Comparison of ENCODE assay signal across 9 cellular contexts in the genomic region with DNA sequence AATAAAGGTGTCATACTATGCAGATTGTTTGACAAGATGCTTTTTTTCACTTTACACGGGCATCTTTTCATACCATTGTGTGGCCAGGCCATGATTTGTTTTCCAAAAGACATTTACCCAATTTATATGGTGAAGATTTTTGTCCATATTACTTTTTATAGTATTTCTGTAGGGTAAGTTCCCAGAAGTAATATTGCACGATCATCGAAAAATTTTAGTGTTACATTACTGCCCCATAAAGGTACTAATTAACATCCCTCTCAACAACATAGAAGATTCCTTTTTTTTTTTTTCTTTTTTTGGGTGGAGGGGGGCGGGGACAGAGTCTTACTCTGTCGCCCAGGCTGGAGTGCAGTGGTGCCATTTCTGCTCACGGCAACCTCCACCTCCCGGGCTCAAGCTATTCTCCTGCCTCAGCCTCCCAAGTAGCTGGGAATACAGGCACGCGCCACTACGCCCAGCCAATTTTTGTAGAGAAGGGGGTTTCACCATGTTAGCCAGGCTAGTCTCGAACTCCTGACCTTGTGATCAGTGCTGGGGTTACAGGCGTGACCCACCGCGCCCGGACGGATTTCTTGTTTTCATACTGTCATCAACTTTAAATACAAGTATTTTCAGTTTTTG. TPM values are rescaled to one million over a fixed set of nuclear protein-coding genes. Genes with fewer than 3 reads are reported as not detected.
DNase-seq lines count a peak whose midpoint lies in the region; ATAC-seq and TF ChIP-seq lines count a peak whose summit lies in the region.
"Had no signal": no experiment of that assay in that cellular context is flagged by ENCODE, and none has a peak within 500 bp of the region (broad histone marks: within the 10 kb centered on the region; RNA-seq: fewer than 3 reads in every experiment).

No MANE protein-coding gene starts in this region.

- H3K27ac Mint-ChIP-seq in CD4-positive, alpha-beta T cell, result peak overlapping the region; percentile 16
- no peak overlapping the region for H3K27ac Mint-ChIP-seq in neural progenitor cell

- no peaks in the 10 kb centered on the region for H3K9me3 ChIP-seq in CD4-positive, alpha-beta T cell (ENCODE audit: control insufficient read depth, low read length)
- H3K9me3 ChIP-seq in Karpas-422 (ENCODE audit: low read length) (no peaks in the 10 kb centered on the region), ectodermal cell (ENCODE audit: control insufficient read depth, low read length) (no peaks in the 10 kb centered on the region), neural progenitor cell (ENCODE audit: low read depth) (no peaks in the 10 kb centered on the region)

- H3K27me3 Mint-ChIP-seq in CD4-positive, alpha-beta T cell, result no peaks in the 10 kb centered on the region
- H3K27me3 Mint-ChIP-seq in neural progenitor cell (ENCODE audit: insufficient read depth, low read depth), result peaks cover 3% of the 10 kb centered on the region

- peak overlapping the region; percentile 87 for H3K4me3 Mint-ChIP-seq in CD4-positive, alpha-beta T cell
- H3K4me3 Mint-ChIP-seq in neural progenitor cell, result peak overlapping the region; percentile 87

- H3K4me2 ChIP-seq in Karpas-422 (ENCODE audit: low read depth, low read length, poor library complexity, severe bottlenecking) (peak overlapping the region; percentile 83), neural progenitor cell (peak overlapping the region; percentile 91)

- H4K20me1 ChIP-seq in Karpas-422 (ENCODE audit: insufficient read depth, low read depth, low read length), result 0 out of 2 replicates have a peak, but pooled peaks cover 6% of the 10 kb centered on the region
- H4K20me1 ChIP-seq in neural progenitor cell (ENCODE audit: low read depth), result no peaks in the 10 kb centered on the region

- no peak for TF ChIP-seq CTCF in CD4-positive, alpha-beta T cell (IDR thresholded peaks at IDR 0.05)
- TF ChIP-seq CTCF in neural progenitor cell (IDR thresholded peaks at IDR 0.05) (no peak), GM20000 (IDR thresholded peaks at IDR 0.05; ENCODE audit: extremely low read depth, missing control alignments) (no peak)

- H3K4me1 Mint-ChIP-seq in CD4-positive, alpha-beta T cell (ENCODE audit: low read depth), result peaks cover 51% of the 10 kb centered on the region
- H3K4me1 Mint-ChIP-seq in neural progenitor cell, result peaks cover 9% of the 10 kb centered on the region

- ATAC-seq in CD4-positive, alpha-beta T cell (ENCODE audit: poor library complexity), result no peak
- ATAC-seq in GM21619 (IDR thresholded peaks at IDR 0.05; ENCODE audit: unreplicated experiment), result no peak

- CTCF ChIA-PET in CD4-positive, alpha-beta T cell (lab: Charles Lee), result no interaction called here

- H3K36me3 Mint-ChIP-seq in CD4-positive, alpha-beta T cell (ENCODE audit: low read depth), result peaks cover 4% of the 10 kb centered on the region
- peaks cover 2% of the 10 kb centered on the region for H3K36me3 Mint-ChIP-seq in neural progenitor cell

- no peaks in the 10 kb centered on the region for H3K9me3 Mint-ChIP-seq in CD4-positive, alpha-beta T cell
- H3K9me3 Mint-ChIP-seq in neural progenitor cell, result peaks cover 2% of the 10 kb centered on the region

- no peak for DNase-seq in CD4-positive, alpha-beta T cell
- DNase-seq in Karpas-422 (no peak), neural progenitor cell (ENCODE audit: low spot score) (no peak), GM20000 (ENCODE audit: low spot score) (no peak), KG1 (lab: John Stamatoyannopoulos, UW) (no peak), pons (ENCODE audit: low spot score) (no peak)
- DNase-seq: activated CD4-positive, alpha-beta T cell treated with anti-CD3 and anti-CD28 coated beads, Interleukin-2, amount 50 U/mL, for 1 hour had no signal

- intact Hi-C loops in CD4-positive, alpha-beta T cell (cut with DNase I, micrococcal nuclease), result loop anchor here in 1 of 2 experiments (2.0 kb wide), 1 partner anchor 86 kb away; no protein-coding TSS in a partner anchor

- H3K4me1 ChIP-seq in Karpas-422 (ENCODE audit: low read length) (peaks cover 17% of the 10 kb centered on the region), ectodermal cell (ENCODE audit: control insufficient read depth, insufficient read depth, low read length) (no peaks in the 10 kb centered on the region), neural progenitor cell (no peaks in the 10 kb centered on the region)

- H3K27me3 ChIP-seq in CD4-positive, alpha-beta T cell (ENCODE audit: control insufficient read depth, insufficient read depth, low read length), result no peaks in the 10 kb centered on the region
- H3K27me3 ChIP-seq in Karpas-422 (ENCODE audit: low read length), result no peaks in the 10 kb centered on the region
- H3K27me3 ChIP-seq in ectodermal cell (ENCODE audit: control insufficient read depth, insufficient read depth, low read length, poor library complexity, severe bottlenecking), result peaks cover 26% of the 10 kb centered on the region
- H3K27me3 ChIP-seq in neural progenitor cell, result peaks cover 31% of the 10 kb centered on the region

- peaks cover 38% of the 10 kb centered on the region for H3F3A ChIP-seq in neural progenitor cell (ENCODE audit: low read depth)

- H3K36me3 ChIP-seq in Karpas-422 (ENCODE audit: insufficient read depth, low read length), result peaks cover 4% of the 10 kb centered on the region; the same call in 1 of the 2 replicates
- no peaks in the 10 kb centered on the region for H3K36me3 ChIP-seq in ectodermal cell (ENCODE audit: control insufficient read depth, insufficient read depth, low read length)
- H3K36me3 ChIP-seq in neural progenitor cell, result no peaks in the 10 kb centered on the region

- peak overlapping the region; percentile 67 for H3K9ac ChIP-seq in Karpas-422 (ENCODE audit: low read length)
- no peak overlapping the region for H3K9ac ChIP-seq in neural progenitor cell

- H3K9me2 ChIP-seq in Karpas-422 (replicated peaks; ENCODE audit: insufficient read depth, low read length), result no peaks in the 10 kb centered on the region

- H3K27ac ChIP-seq in CD4-positive, alpha-beta T cell (ENCODE audit: low read depth, low read length), result no peak overlapping the region
- H3K27ac ChIP-seq in Karpas-422 (ENCODE audit: low read length), result no peak overlapping the region
- no peak overlapping the region for H3K27ac ChIP-seq in ectodermal cell (ENCODE audit: insufficient read depth, low read depth, low read length, poor library complexity, severe bottlenecking)
- no peak overlapping the region for H3K27ac ChIP-seq in neural progenitor cell

- 89 to 90% methylated on average over 13 to 16 of the region's 16 CpGs for whole genome bisulfite sequencing in ectodermal cell, 2 experiments

- H3K4me3 ChIP-seq in Karpas-422 (ENCODE audit: low read length), result no peak overlapping the region
- H3K4me3 ChIP-seq in ectodermal cell (ENCODE audit: insufficient read depth, low read depth, low read length), result peak overlapping the region; percentile 73
- peak overlapping the region; percentile 62 for H3K4me3 ChIP-seq in neural progenitor cell

- no peaks in the 10 kb centered on the region for H3K79me2 ChIP-seq in Karpas-422 (ENCODE audit: low read length)
- H3K79me2 ChIP-seq in neural progenitor cell (ENCODE audit: low read depth), result no peaks in the 10 kb centered on the region

- no peak overlapping the region for H2AFZ ChIP-seq in Karpas-422 (ENCODE audit: low read length)
- peak overlapping the region; percentile 90 for H2AFZ ChIP-seq in neural progenitor cell (replicated peaks)

- POLR2A ChIA-PET in CD4-positive, alpha-beta T cell (lab: Charles Lee), result interaction anchor here (1.0 to 1.4 kb wide), 2 partner anchors 16 to 87 kb away, joined by 3 to 6 read pairs; a partner anchor contains a TSS

RNA-seq across cellular contexts. Expression of a gene that starts 1.2 kb away (rescaled TPM):
- under 1 TPM; 0.42 to 0.58 TPM for total RNA-seq in CD4-positive, alpha-beta T cell
- total RNA-seq in Karpas-422 (2014; rRNA removed; shearing (Covaris generic); ENCODE audit: low replicate concordance), result 1.2 TPM in 1 of 2 replicates, not detected in the other
- not detected for polyA plus RNA-seq in ectodermal cell (2013, experiment 1 of 4)
- polyA plus RNA-seq in ectodermal cell (2013, experiment 2 of 4), result 0.18 TPM
- polyA plus RNA-seq in ectodermal cell (2013, experiment 3 of 4), result 0.59 TPM
- polyA plus RNA-seq in ectodermal cell (2013, experiment 4 of 4), result 0.32 TPM
- total RNA-seq in neural progenitor cell (ENCODE audit: low replicate concordance), result 0.22 TPM in 1 of 2 replicates, not detected in the other
